In the genomic region with DNA sequence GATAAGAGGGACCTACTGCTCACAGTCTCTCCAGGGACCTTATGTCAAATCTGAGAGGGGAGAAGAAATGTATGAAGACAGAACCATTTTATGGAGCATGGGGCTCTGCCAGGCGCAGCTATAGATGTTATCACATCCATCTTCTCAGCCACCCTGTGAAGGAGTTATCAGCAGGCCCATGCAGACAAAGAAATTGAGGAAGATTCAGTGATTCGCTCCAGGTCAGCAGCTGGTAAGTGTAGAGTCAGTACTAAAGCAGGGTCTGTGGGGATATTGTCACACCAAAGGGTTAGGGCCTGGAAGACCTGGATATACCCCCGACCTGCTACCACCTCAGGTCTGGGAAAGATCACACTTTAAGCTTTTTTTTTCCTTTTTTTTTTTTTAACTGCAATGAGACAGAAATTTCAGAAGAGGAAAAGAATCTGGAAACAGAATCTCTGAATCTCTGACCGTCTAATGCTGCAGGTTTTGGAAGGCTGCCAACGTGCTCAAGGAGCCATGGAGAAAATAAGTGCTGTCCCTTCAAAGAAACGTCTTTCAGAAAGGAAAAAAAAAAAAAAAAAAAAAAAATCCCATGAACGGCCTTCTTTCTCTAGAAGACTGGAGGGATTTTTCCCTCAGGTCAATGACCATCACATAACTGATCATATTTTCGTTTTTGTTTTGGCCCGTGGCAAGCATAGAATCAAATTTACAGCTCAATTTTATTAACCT, we compare ENCODE assay signal across 14 cellular contexts.
DNase-seq lines count a peak whose midpoint lies in the region; ATAC-seq, FAIRE-seq and TF ChIP-seq lines count a peak whose summit lies in the region.
"Had no signal": no experiment of that assay in that cellular context is flagged by ENCODE, and none has a peak within 500 bp of the region (broad histone marks: within the 10 kb centered on the region; RNA-seq: fewer than 3 reads in every experiment).

No MANE protein-coding gene starts in this region.

- no peak overlapping the region for H3K4me3 Mint-ChIP-seq in activated T-cell treated with anti-CD3 and anti-CD28 coated beads, Interleukin-2, amount 50 U/mL, for 4 hours

- BruUV-seq in endothelial cell of umbilical vein (replicated peaks; lab: Mats Ljungman, UMichigan) = no TSS peak

- no peaks in the 10 kb centered on the region for H3K9me3 Mint-ChIP-seq in activated T-cell treated with anti-CD3 and anti-CD28 coated beads, Interleukin-2, amount 50 U/mL, for 4 hours

- no peak overlapping the region for H2AFZ ChIP-seq in endothelial cell of umbilical vein (ENCODE audit: low read depth, low read length)

- TF ChIP-seq POLR2A in endothelial cell of umbilical vein (IDR thresholded peaks at IDR 0.05; ENCODE audit: low read depth, low read length) (no peak), sigmoid colon (IDR thresholded peaks at IDR 0.05) (no peak)

- no peaks in the 10 kb centered on the region for H4K20me1 ChIP-seq in endothelial cell of umbilical vein (replicated peaks; ENCODE audit: control insufficient read depth, extremely low read depth, insufficient read depth, low read length)

- no peak overlapping the region for H3K9ac ChIP-seq in endothelial cell of umbilical vein (replicated peaks; ENCODE audit: extremely low read depth, insufficient read depth, low read length)

- peaks cover under 1% of the 10 kb centered on the region for H3K4me1 Mint-ChIP-seq in activated T-cell treated with anti-CD3 and anti-CD28 coated beads, Interleukin-2, amount 50 U/mL, for 4 hours (ENCODE audit: low read depth)

- H3K27ac ChIP-seq in endothelial cell of umbilical vein (ENCODE audit: insufficient read depth, low read depth, low read length) (no peak overlapping the region), sigmoid colon (no peak overlapping the region)
- H3K27ac ChIP-seq: heart left ventricle had no signal

- POLR2A ChIA-PET in endothelial cell of umbilical vein (lab: Charles Lee) = interaction anchor here (0.6 kb wide), 1 partner anchor 141 kb away, joined by 3 read pairs; no protein-coding TSS in a partner anchor

- H3K9me3 ChIP-seq in endothelial cell of umbilical vein (replicated peaks; ENCODE audit: control insufficient read depth, insufficient read depth, low read length) (no peaks in the 10 kb centered on the region), sigmoid colon (no peaks in the 10 kb centered on the region)
- H3K9me3 ChIP-seq: heart left ventricle had no signal

- dilution Hi-C loops in endothelial cell of umbilical vein (cut with MboI; ENCODE audit: extremely low pct_ligation_motif_present, low sequenced_read_pairs) = no loop called here

- peak; percentile 66 for FAIRE-seq in endothelial cell of umbilical vein (lab: Jason Lieb, UNC)
- FAIRE-seq: G401.6 had no signal

- H3K4me3 ChIP-seq in endothelial cell of umbilical vein (replicated peaks in 1 of 3; ENCODE audit: insufficient read depth in 1 of 3, low read depth in 1 of 3, low read length in 3 of 3) (no peak overlapping the region), sigmoid colon (no peak overlapping the region)
- H3K4me3 ChIP-seq: heart left ventricle had no signal

- H3K27me3 Mint-ChIP-seq in activated T-cell treated with anti-CD3 and anti-CD28 coated beads, Interleukin-2, amount 50 U/mL, for 4 hours (ENCODE audit: low read depth) = no peaks in the 10 kb centered on the region

- H3K79me2 ChIP-seq in endothelial cell of umbilical vein (ENCODE audit: control insufficient read depth, insufficient read depth, low read length) = no peaks in the 10 kb centered on the region

- no peaks in the 10 kb centered on the region for H3K36me3 Mint-ChIP-seq in activated T-cell treated with anti-CD3 and anti-CD28 coated beads, Interleukin-2, amount 50 U/mL, for 4 hours (ENCODE audit: insufficient read depth)

- no peak overlapping the region for H3K4me2 ChIP-seq in endothelial cell of umbilical vein (ENCODE audit: insufficient read depth, low read length)

- ATAC-seq in activated T-cell treated with anti-CD3 and anti-CD28 coated beads, Interleukin-2, amount 50 U/mL, for 4 hours = no peak
- no peak for ATAC-seq in GM19035 (IDR thresholded peaks at IDR 0.05; ENCODE audit: unreplicated experiment)
- ATAC-seq: heart left ventricle, Panc1 had no signal

- intact Hi-C loops in endothelial cell of umbilical vein (cut with micrococcal nuclease) = no loop called here
- intact Hi-C loops in sigmoid colon (cut with DNase I) = no loop called here

- H3K9me1 ChIP-seq in endothelial cell of umbilical vein (replicated peaks; ENCODE audit: control insufficient read depth, extremely low read depth, insufficient read depth, low read length) = no peaks in the 10 kb centered on the region

- no peak for TF ChIP-seq EP300 in sigmoid colon (IDR thresholded peaks at IDR 0.05)

- H3K36me3 ChIP-seq in endothelial cell of umbilical vein (ENCODE audit: control insufficient read depth in 2 of 2, extremely low read depth in 1 of 2, insufficient read depth in 2 of 2, low read length in 2 of 2) (no peaks in the 10 kb centered on the region), sigmoid colon (no peaks in the 10 kb centered on the region)
- H3K36me3 ChIP-seq: heart left ventricle had no signal

- H3K27me3 ChIP-seq in endothelial cell of umbilical vein (ENCODE audit: control insufficient read depth in 2 of 2, insufficient read depth in 2 of 2, low read length in 2 of 2) = peaks cover 0 to 2% of the 10 kb centered on the region in 2 experiments
- no peaks in the 10 kb centered on the region for H3K27me3 ChIP-seq in sigmoid colon
- H3K27me3 ChIP-seq: heart left ventricle had no signal

- no peaks in the 10 kb centered on the region for H3K4me1 ChIP-seq in endothelial cell of umbilical vein (ENCODE audit: control insufficient read depth, extremely low read depth, insufficient read depth, low read length)
- H3K4me1 ChIP-seq in sigmoid colon = peaks cover 0 to 10% (median 2%) of the 10 kb centered on the region in 4 donors
- H3K4me1 ChIP-seq: heart left ventricle had no signal

- DNase-seq in DMS53 (lab: John Stamatoyannopoulos, UW) (peak; percentile 44), DMS53 treated with DMSO at 0.1 percent for 48 hours (lab: John Stamatoyannopoulos, UW; ENCODE audit: unreplicated experiment) (no peak), NCI-H2227 (lab: John Stamatoyannopoulos, UW; ENCODE audit: unreplicated experiment) (peak; percentile 83), endothelial cell of umbilical vein (ENCODE audit: low read depth, low spot score) (peak; percentile 26), sigmoid colon (peak; percentile 71)
- DNase-seq in activated T-cell treated with anti-CD3 and anti-CD28 coated beads, Interleukin-2, amount 50 U/mL, for 4 hours = no peak
- no peak for DNase-seq in stimulated activated CD4-positive, alpha-beta T cell treated with anti-CD3 and anti-CD28 coated beads, Interleukin-4, amount 100 ng/mL, for 4 hours
- DNase-seq: 8988T; effector CD8-positive, alpha-beta T cell; NCI-H1694 had no signal

- CTCF ChIA-PET in endothelial cell of umbilical vein (lab: Charles Lee) = interaction anchor here (0.7 to 1.9 kb wide), 5 partner anchors 14 to 1247 kb away, joined by 3 to 7 read pairs (median 3); no protein-coding TSS in a partner anchor

- 47 to 62% methylated on average over 9 of the region's 9 CpGs for WGBS in sigmoid colon, 2 donors

- TF ChIP-seq CTCF in endothelial cell of umbilical vein (IDR thresholded peaks at IDR 0.05; ENCODE audit: extremely low read depth in 1 of 2, insufficient read depth in 1 of 2, low read depth in 1 of 2, low read length in 2 of 2) (no peak), sigmoid colon (IDR thresholded peaks at IDR 0.05) (no peak)

TF ChIP-seq in endothelial cell of umbilical vein, 7 proteins besides CTCF, POLR2A, EP300 and RAD21:
- no peak for TF ChIP-seq GATA2 (IDR thresholded peaks at IDR 0.05; ENCODE audit: insufficient read depth, insufficient read length, low read depth, low read length)
- no peak for TF ChIP-seq MYC (IDR thresholded peaks at IDR 0.05; ENCODE audit: low read depth, low read length)
- TF ChIP-seq MAX (IDR thresholded peaks at IDR 0.05; ENCODE audit: insufficient read depth, insufficient read length) = no peak
- no peak for TF ChIP-seq FOS (IDR thresholded peaks at IDR 0.05; ENCODE audit: borderline replicate concordance, insufficient read depth, low read length)
- no peak for TF ChIP-seq JUN (IDR thresholded peaks at IDR 0.05; ENCODE audit: borderline replicate concordance, insufficient read depth, insufficient read length, low read depth)
- TF ChIP-seq EZH2 (IDR thresholded peaks at IDR 0.05; ENCODE audit: borderline replicate concordance, low read depth, low read length, severe bottlenecking) = no peak
- TF ChIP-seq POLR2AphosphoS5 (IDR thresholded peaks at IDR 0.05; ENCODE audit: insufficient read depth, low read depth, low read length) = no peak

Comparison
In these comparisons a context has a peak if more than half of its experiments do, and no peak if none do; other contexts are left out.
1. DNase-seq: peak in DMS53 (single experiment), NCI-H2227 (single experiment), endothelial cell of umbilical vein (single experiment) and sigmoid colon (single experiment); none in DMS53 treated with DMSO at 0.1 percent for 48 hours (single experiment), activated T-cell treated with anti-CD3 and anti-CD28 coated beads, Interleukin-2, amount 50 U/mL, for 4 hours (single experiment) and stimulated activated CD4-positive, alpha-beta T cell treated with anti-CD3 and anti-CD28 coated beads, Interleukin-4, amount 100 ng/mL, for 4 hours (0 of 2).